In genomic region chr22:35872451-35872850, GRCh38 we compare ENCODE assay signal across 15 cellular contexts.
"Had no signal": no experiment of that assay in that cellular context is flagged by ENCODE, and none has a peak within 500 bp of the region (broad histone marks: within the 10 kb centered on the region; RNA-seq: fewer than 3 reads in every experiment).

No MANE protein-coding gene starts in this region.

- H3K36me3 ChIP-seq: neutrophil, tibial artery, upper lobe of left lung, uterus had no signal

- ATAC-seq: foreskin keratinocyte; naive thymus-derived CD8-positive, alpha-beta T cell; stimulated activated memory B cell treated with anti-CD40 and anti-IgM and Interleukin-4, amounts not matched to agents 10 μg/mL and 1 μg/mL and 100 μg/mL, for 72 hours had no signal

- H3K4me3 ChIP-seq: coronary artery, tibial artery, upper lobe of left lung, uterus had no signal

- H3K9me3 ChIP-seq: neutrophil, tibial artery, upper lobe of left lung, uterus had no signal

- DNase-seq: effector CD4-positive, alpha-beta T cell; endodermal cell; erythroblast; foreskin keratinocyte; islet precursor cell; naive thymus-derived CD8-positive, alpha-beta T cell; stimulated activated CD4-positive, alpha-beta T cell treated with anti-CD3 and anti-CD28 coated beads, Interleukin-15, amount 100 ng/mL, for 24 hours; stimulated activated CD4-positive, alpha-beta T cell treated with anti-CD3 and anti-CD28 coated beads, Interleukin-1b, Interleukin-23, amount 100 ng/mL, for 48 hours; stimulated activated CD4-positive, alpha-beta T cell treated with anti-CD3 and anti-CD28 coated beads, Interleukin-4, amount 100 ng/mL, for 24 hours; tibial artery had no signal

- H3K27ac ChIP-seq: coronary artery, foreskin keratinocyte, neutrophil, tibial artery, upper lobe of left lung, uterus had no signal

- H3K27me3 ChIP-seq: foreskin keratinocyte, neutrophil, tibial artery, upper lobe of left lung, uterus had no signal
